In genomic region chrX:154094833-154095232, GRCh38 we compare ENCODE assay signal across 11 cellular contexts. TPM values are rescaled to one million over a fixed set of nuclear protein-coding genes. Genes with fewer than 3 reads are reported as not detected.
A peak's percentile ranks its signal among the peaks of the same experiment; 100 is the strongest.
DNase-seq lines count a peak whose midpoint lies in the region; ATAC-seq and TF ChIP-seq lines count a peak whose summit lies in the region.
"Had no signal": no experiment of that assay in that cellular context is flagged by ENCODE, and none has a peak within 500 bp of the region (broad histone marks: within the 10 kb centered on the region; RNA-seq: fewer than 3 reads in every experiment).

No MANE protein-coding gene starts in this region.

- H3K9me2 ChIP-seq in GM23248 (ENCODE audit: insufficient read depth), result no peaks in the 10 kb centered on the region

- peaks cover 34% of the 10 kb centered on the region for H3K4me1 ChIP-seq in GM23248 (ENCODE audit: insufficient read depth)
- H3K4me1 ChIP-seq in Panc1 (ENCODE audit: control insufficient read depth, insufficient read depth, low read length), result peaks cover 54% of the 10 kb centered on the region
- H3K4me1 ChIP-seq in endodermal cell (ENCODE audit: control insufficient read depth, insufficient read depth, low read length), result no peaks in the 10 kb centered on the region

- no peaks in the 10 kb centered on the region for H3K27me3 Mint-ChIP-seq in endodermal cell (ENCODE audit: insufficient read depth)

- H3K9me3 ChIP-seq in GM23248 (ENCODE audit: low read depth), result no peaks in the 10 kb centered on the region
- no peaks in the 10 kb centered on the region for H3K9me3 ChIP-seq in Panc1 (ENCODE audit: control insufficient read depth, insufficient read depth, low read depth, low read length)
- no peaks in the 10 kb centered on the region for H3K9me3 ChIP-seq in endodermal cell (ENCODE audit: control insufficient read depth, low read length)

- POLR2A ChIA-PET in Panc1 (lab: Charles Lee), result interaction anchor here (0.6 to 0.7 kb wide), 2 partner anchors 20 to 41 kb away, joined by 3 to 4 read pairs; no protein-coding TSS in a partner anchor

- H4K20me1 ChIP-seq in GM23248 (ENCODE audit: insufficient read depth), result no peaks in the 10 kb centered on the region; the same call in none of the 2 replicates

- H3K27ac Mint-ChIP-seq in endodermal cell, result peak overlapping the region; percentile 5

- no peak for TF ChIP-seq CTCF in Panc1 (IDR thresholded peaks at IDR 0.05)
- TF ChIP-seq CTCF in endodermal cell (conservative IDR thresholded peaks at IDR 0.05), result no peak
- no peak for TF ChIP-seq CTCF in GM13976 (IDR thresholded peaks at IDR 0.05; ENCODE audit: borderline replicate concordance, control extremely low read depth, extremely low read depth, insufficient read depth, missing control alignments)

- peak overlapping the region; percentile 35 for H3K4me2 ChIP-seq in GM23248 (ENCODE audit: unreplicated experiment)

- peaks cover 8% of the 10 kb centered on the region; the same call in 1 of the 2 replicates for H3F3A ChIP-seq in GM23248 (ENCODE audit: insufficient read depth)

- in situ Hi-C loops in GM23248 (cut with MboI), result no loop called here
- in situ Hi-C loops in Panc1 (cut with HindIII; ENCODE audit: low pct_unique_long_range_greater_than_20kb, low sequenced_read_pairs), result no loop called here
- in situ Hi-C loops in GM13976 (cut with MboI; ENCODE audit: low sequenced_read_pairs, unreplicated experiment), result no loop called here

- DNase-seq in GM23248 (no peak), Panc1 (ENCODE audit: low read depth, low spot score) (no peak), endodermal cell (no peak), pons (ENCODE audit: low spot score) (peak; percentile 11), NCI-H1105 treated with DMSO at 0.1 percent for 48 hours (lab: John Stamatoyannopoulos, UW) (no peak), GM13976 (ENCODE audit: low spot score) (no peak)
- no peak for DNase-seq in stimulated activated CD4-positive, alpha-beta T cell treated with anti-CD3 and anti-CD28 coated beads, Interleukin-2, amount 100 ng/mL, for 48 hours
- DNase-seq: GF-D8 had no signal

- no TSS peak for BruUV-seq in Panc1 (replicated peaks; lab: Mats Ljungman, UMichigan)

- WGBS in GM23248 (ENCODE audit: low coverage in 1 of 2, low lambda C conversion rate in 2 of 2, missing lambda C conversion rate in 2 of 2), 2 experiments, result 40 to 45% methylated on average over 6 of the region's 6 CpGs
- 68 to 75% methylated on average over 2 to 5 of the region's 6 CpGs for WGBS in endodermal cell (ENCODE audit: insufficient coverage in 1 of 2, insufficient read length in 1 of 2), 2 experiments

- H3K27ac ChIP-seq in GM23248 (no peak overlapping the region), Panc1 (ENCODE audit: low read length) (peak overlapping the region; percentile 90), endodermal cell (ENCODE audit: low read depth, low read length) (no peak overlapping the region)
- H3K27ac ChIP-seq: RWPE1 had no signal

- H3K9me3 Mint-ChIP-seq in endodermal cell, result peaks cover 54% of the 10 kb centered on the region

- CTCF ChIA-PET in Panc1 (lab: Charles Lee), result no interaction called here

- peaks cover 12% of the 10 kb centered on the region for H3K36me3 Mint-ChIP-seq in endodermal cell (ENCODE audit: low read depth)

- H3K4me3 ChIP-seq in GM23248 (peak overlapping the region; percentile 78; the same call in 1 of the 2 replicates), Panc1 (ENCODE audit: low read depth in 2 of 2, low read length in 2 of 2) (peak overlapping the region; percentile 88 to 94; a peak in 3 of 4 replicates), endodermal cell (ENCODE audit: low read length) (peak overlapping the region; percentile 88)

- no peak overlapping the region for H3K9ac ChIP-seq in GM23248
- H3K9ac ChIP-seq in endodermal cell (ENCODE audit: extremely low read depth, low read length, poor library complexity, severe bottlenecking), result peak overlapping the region; percentile 18

- H3K36me3 ChIP-seq in GM23248 (ENCODE audit: low read depth) (no peaks in the 10 kb centered on the region), Panc1 (ENCODE audit: control insufficient read depth, insufficient read depth, low read length) (peaks cover 5% of the 10 kb centered on the region), endodermal cell (ENCODE audit: control insufficient read depth, insufficient read depth, low read length) (no peaks in the 10 kb centered on the region)

- H3K27me3 ChIP-seq in GM23248 (replicated peaks; ENCODE audit: insufficient read depth) (no peaks in the 10 kb centered on the region), Panc1 (ENCODE audit: control insufficient read depth, insufficient read depth, low read length) (no peaks in the 10 kb centered on the region), endodermal cell (ENCODE audit: control insufficient read depth, insufficient read depth, low read length, poor library complexity, severe bottlenecking) (no peaks in the 10 kb centered on the region)

- ATAC-seq in Panc1 (no peak), GM21528 (IDR thresholded peaks at IDR 0.05; ENCODE audit: low FRiP score, unreplicated experiment) (no peak)

- H3K4me3 Mint-ChIP-seq in endodermal cell, result no peak overlapping the region

- peaks cover 53% of the 10 kb centered on the region for H3K4me1 Mint-ChIP-seq in endodermal cell

- no peak overlapping the region for H2AFZ ChIP-seq in GM23248

- intact Hi-C loops in Panc1 (cut with micrococcal nuclease; ENCODE audit: unreplicated experiment), result no loop called here

- peaks cover 71% of the 10 kb centered on the region for H3K79me2 ChIP-seq in GM23248 (ENCODE audit: insufficient read depth)

RNA-seq across cellular contexts. Expression of gene MECP2, which starts 2.7 kb away (rescaled TPM):
- 16.5 and 16.7 TPM in 2 replicates for total RNA-seq in GM23248 (2014; rRNA removed; shearing (Covaris generic))
- 10.3 and 13.0 TPM in 2 replicates for polyA plus RNA-seq in GM23248 (2016; fragmentation: Nextera tagmentation; extraction: Ambion mirVana)
- total RNA-seq in Panc1 (2021; ENCODE audit: unreplicated experiment) (88.9 TPM), endodermal cell (10 to 100 TPM; 34.4 to 35.3 TPM)
- polyA plus RNA-seq in Panc1 (2012; ENCODE audit: insufficient read length), result 49.7 TPM
- polyA plus RNA-seq in endodermal cell (2013, experiment 1 of 2), result 29.4 TPM
- 27.3 TPM for polyA plus RNA-seq in endodermal cell (2013, experiment 2 of 2)

RNA-seq across cellular contexts. Expression of gene OPN1LW, which starts 49.2 kb away (rescaled TPM):
- not detected in 2 replicates for total RNA-seq in GM23248 (2014; rRNA removed; shearing (Covaris generic))
- polyA plus RNA-seq in GM23248 (2016; fragmentation: Nextera tagmentation; extraction: Ambion mirVana), result not detected in 2 replicates
- total RNA-seq in Panc1 (2021; ENCODE audit: unreplicated experiment) (not detected), endodermal cell (not detected)
- polyA plus RNA-seq in Panc1 (2012; ENCODE audit: insufficient read length), result not detected
- polyA plus RNA-seq in endodermal cell (2013, experiment 1 of 2), result not detected
- not detected for polyA plus RNA-seq in endodermal cell (2013, experiment 2 of 2)
- total RNA-seq: activated CD8-positive, alpha-beta memory T cell treated with anti-CD3 and anti-CD28 coated beads for 36 hours had no signal
